29 cellular contexts compared by ENCODE assay signal in the genomic region with DNA sequence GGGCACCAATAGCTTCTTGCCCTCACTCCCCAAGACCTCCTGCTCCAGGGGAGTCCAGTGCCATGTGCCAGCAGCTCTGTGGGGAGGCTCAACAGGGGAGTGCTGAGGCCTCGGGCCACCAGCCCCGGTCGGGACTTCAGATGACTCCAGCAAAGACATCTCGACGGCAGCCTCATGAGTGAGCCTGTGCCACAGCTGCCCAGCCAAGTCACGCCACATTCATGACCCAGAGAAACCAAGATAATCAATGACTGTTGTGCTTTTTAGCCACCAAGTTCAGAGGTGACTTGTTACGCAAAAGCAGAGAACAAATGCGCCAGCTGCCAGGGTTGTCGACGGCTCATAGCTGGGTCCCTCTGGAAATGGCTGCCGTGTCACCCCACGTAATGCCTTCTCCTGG.
"Had no signal": no experiment of that assay in that cellular context is flagged by ENCODE, and none has a peak within 500 bp of the region (broad histone marks: within the 10 kb centered on the region; RNA-seq: fewer than 3 reads in every experiment).

No MANE protein-coding gene starts in this region.

- H3K4me3 ChIP-seq: neural progenitor cell, ovary, psoas muscle, skin epidermis, smooth muscle cell, spleen, suprapubic skin, thoracic aorta, thyroid gland, tibial nerve, upper lobe of left lung, vagina had no signal

- DNase-seq: natural killer cell; occipital lobe; spleen; stimulated activated CD4-positive, alpha-beta T cell treated with anti-CD3 and anti-CD28 coated beads, Interleukin-12 subunit alpha, Interleukin-12 subunit beta, amount 100 ng/mL, for 4 hours; stimulated activated CD4-positive, alpha-beta T cell treated with anti-CD3 and anti-CD28 coated beads, Interleukin-1b, Interleukin-23, amount 100 ng/mL, for 48 hours; stimulated activated CD4-positive, alpha-beta T cell treated with anti-CD3 and anti-CD28 coated beads, Interleukin-4, amount 100 ng/mL, for 1 hour; stimulated activated CD4-positive, alpha-beta T cell treated with anti-CD3 and anti-CD28 coated beads, Interleukin-4, amount 100 ng/mL, for 4 hours; stimulated activated CD8-positive, alpha-beta memory T cell treated with anti-CD3 and anti-CD28 coated beads, Interleukin-4, amount 100 ng/mL, for 48 hours; stimulated activated naive CD4-positive, alpha-beta T cell; stimulated activated naive CD8-positive, alpha-beta T cell treated with anti-CD3 and anti-CD28 coated beads, Interleukin-15, amount 100 ng/mL, for 72 hours; stimulated activated naive CD8-positive, alpha-beta T cell treated with anti-CD3 and anti-CD28 coated beads, Interleukin-15, Interleukin-2, amounts not matched to agents 100 U/mL and 50 U/mL, for 24 hours; substantia nigra; thyroid gland; trophoblast cell had no signal

- H3K4me2 ChIP-seq: neural progenitor cell, smooth muscle cell had no signal

- H3K9ac ChIP-seq: neural progenitor cell, parathyroid adenoma had no signal

- ATAC-seq: natural killer cell; psoas muscle; right cardiac atrium; sciatic nerve; stimulated activated memory B cell treated with anti-CD40 and anti-IgM and Interleukin-4, amounts not matched to agents 10 μg/mL and 1 μg/mL and 100 μg/mL, for 72 hours; stimulated activated naive CD8-positive, alpha-beta T cell treated with anti-CD3 and anti-CD28 coated beads, Interleukin-15, amount 100 ng/mL, for 72 hours; stimulated activated naive CD8-positive, alpha-beta T cell treated with anti-CD3 and anti-CD28 coated beads, Interleukin-15, Interleukin-2, amounts not matched to agents 100 U/mL and 50 U/mL, for 24 hours had no signal

- H3K36me3 ChIP-seq: neural progenitor cell, ovary, spleen, suprapubic skin, thoracic aorta, thyroid gland, tibial nerve, upper lobe of left lung, vagina had no signal

- H3K27ac ChIP-seq: neural progenitor cell, ovary, parathyroid adenoma, psoas muscle, skin epidermis, spleen, suprapubic skin, thoracic aorta, thyroid gland, tibial nerve, upper lobe of left lung, vagina had no signal

- H3K79me2 ChIP-seq: parathyroid adenoma had no signal

- H3K4me1 ChIP-seq: neural progenitor cell, parathyroid adenoma, psoas muscle, spleen, suprapubic skin, thyroid gland, tibial nerve, upper lobe of left lung, vagina had no signal

- H3K9me3 ChIP-seq: ovary, psoas muscle, spleen, suprapubic skin, thoracic aorta, thyroid gland, tibial nerve, upper lobe of left lung, vagina had no signal

- FAIRE-seq: urothelium cell line had no signal

- H2AFZ ChIP-seq: neural progenitor cell, parathyroid adenoma had no signal

- H3K27me3 ChIP-seq: neural progenitor cell, ovary, spleen, suprapubic skin, thyroid gland, tibial nerve, upper lobe of left lung, vagina had no signal
